In genomic region chr10:35040761-35041501, GRCh38 we compare ENCODE assay signal across 14 cellular contexts. TPM values are rescaled to one million over a fixed set of nuclear protein-coding genes. Genes with fewer than 3 reads are reported as not detected.
DNase-seq lines count a peak whose midpoint lies in the region; ATAC-seq and TF ChIP-seq lines count a peak whose summit lies in the region.
"Had no signal": no experiment of that assay in that cellular context is flagged by ENCODE, and none has a peak within 500 bp of the region (broad histone marks: within the 10 kb centered on the region; RNA-seq: fewer than 3 reads in every experiment).

No MANE protein-coding gene starts in this region.

- intact Hi-C loops in gastrocnemius medialis (cut with DNase I; ENCODE audit: low total_unique reads) = no loop called here

- H3K9ac ChIP-seq in NT2/D1 (ENCODE audit: insufficient read length, low read depth) = peak overlapping the region; percentile 26

- no peak for ATAC-seq in gastrocnemius medialis
- ATAC-seq: stimulated activated naive B cell treated with anti-CD40 and anti-IgM and Interleukin-4, amounts not matched to agents 10 μg/mL and 1 μg/mL and 100 μg/mL, for 72 hours had no signal

- H3K27ac ChIP-seq in neutrophil (peak overlapping the region; percentile 36), gastrocnemius medialis (no peak overlapping the region)
- H3K27ac ChIP-seq: cardiac muscle cell, sigmoid colon had no signal

- TF ChIP-seq POLR2A in gastrocnemius medialis (IDR thresholded peaks at IDR 0.05) = no peak

- H3K27me3 ChIP-seq in NT2/D1 (ENCODE audit: insufficient read depth, insufficient read length) (no peaks in the 10 kb centered on the region), neutrophil (no peaks in the 10 kb centered on the region), gastrocnemius medialis (no peaks in the 10 kb centered on the region)
- H3K27me3 ChIP-seq: cardiac muscle cell, sigmoid colon had no signal

- H3K36me3 ChIP-seq in NT2/D1 (ENCODE audit: insufficient read depth, insufficient read length, low read length) (peaks cover 37% of the 10 kb centered on the region), neutrophil (peaks cover 62% of the 10 kb centered on the region), gastrocnemius medialis (peaks cover 5 to 29% of the 10 kb centered on the region in 2 donors)

- DNase-seq in ELR (ENCODE audit: low read depth) (peak; percentile 63), NT2/D1 (ENCODE audit: low read depth, low spot score) (no peak), epithelial cell of esophagus (ENCODE audit: low read depth) (peak; percentile 51), NCI-H446 (lab: John Stamatoyannopoulos, UW) (no peak), HPDE6-E6E7 (ENCODE audit: extremely low spot score) (no peak), gastrocnemius medialis (no peak)
- no peak for DNase-seq in stimulated activated CD4-positive, alpha-beta T cell treated with anti-CD3 and anti-CD28 coated beads, Interleukin-4, amount 100 ng/mL, for 4 hours
- DNase-seq: activated CD4-positive, alpha-beta T cell treated with anti-CD3 and anti-CD28 coated beads, Interleukin-2, amount 50 U/mL, for 1 hour; GF-D8; kidney; sigmoid colon; stimulated activated naive B cell treated with anti-CD40 and anti-IgM and Interleukin-4, amounts not matched to agents 10 μg/mL and 1 μg/mL and 100 μg/mL, for 72 hours had no signal

- TF ChIP-seq CTCF in epithelial cell of esophagus (IDR thresholded peaks at IDR 0.05; ENCODE audit: insufficient read depth, low read depth, low read length, missing control alignments) = no peak
- TF ChIP-seq CTCF in neutrophil (IDR thresholded peaks at IDR 0.05) = no peak
- TF ChIP-seq CTCF in gastrocnemius medialis (IDR thresholded peaks at IDR 0.05 in 4 of 5, conservative IDR thresholded peaks at IDR 0.05 in 1 of 5) = no peak

- in situ Hi-C loops in gastrocnemius medialis (cut with MboI; ENCODE audit: low sequenced_read_pairs in 4 of 4) = no loop called here

- H3K4me3 ChIP-seq in NT2/D1 (ENCODE audit: insufficient read length, low read depth) (no peak overlapping the region), epithelial cell of esophagus (ENCODE audit: low read length) (no peak overlapping the region), neutrophil (ENCODE audit: low read depth in 1 of 2, low read length in 1 of 2) (no peak overlapping the region), gastrocnemius medialis (no peak overlapping the region)
- H3K4me3 ChIP-seq: cardiac muscle cell, sigmoid colon had no signal

- H3K4me1 ChIP-seq in NT2/D1 (ENCODE audit: insufficient read depth, insufficient read length) (no peaks in the 10 kb centered on the region), neutrophil (ENCODE audit: control insufficient read depth in 1 of 2, insufficient read depth in 1 of 2, low read depth in 1 of 2, low read length in 1 of 2) (peaks cover 7% of the 10 kb centered on the region in 2 experiments), gastrocnemius medialis (no peaks in the 10 kb centered on the region)
- H3K4me1 ChIP-seq: sigmoid colon had no signal

- H3K9me3 ChIP-seq in NT2/D1 (ENCODE audit: insufficient read depth, low read length) (no peaks in the 10 kb centered on the region), neutrophil (no peaks in the 10 kb centered on the region), gastrocnemius medialis (no peaks in the 10 kb centered on the region)
- H3K9me3 ChIP-seq: sigmoid colon had no signal

RNA-seq across cellular contexts. Expression of gene CUL2, which starts 49.2 kb away (rescaled TPM):
- 10 to 100 TPM; 27.2 to 41.4 (median 34.2) TPM for total RNA-seq in gastrocnemius medialis

Comparison
In these comparisons a context has a peak if more than half of its experiments do, and no peak if none do; other contexts are left out.
1. DNase-seq: peak in ELR (single experiment) and epithelial cell of esophagus (single experiment); none in NT2/D1 (single experiment), NCI-H446 (0 of 2), HPDE6-E6E7 (single experiment), stimulated activated CD4-positive, alpha-beta T cell treated with anti-CD3 and anti-CD28 coated beads, Interleukin-4, amount 100 ng/mL, for 4 hours (0 of 2) and gastrocnemius medialis (0 of 2).